ENCODE assay signal across 8 cellular contexts in genomic region chr12:49322708-49323523, GRCh38. TPM values are rescaled to one million over a fixed set of nuclear protein-coding genes. Genes with fewer than 3 reads are reported as not detected.
A peak's percentile ranks its signal among the peaks of the same experiment; 100 is the strongest.
DNase-seq lines count a peak whose midpoint lies in the region; ATAC-seq and TF ChIP-seq lines count a peak whose summit lies in the region.

Gene TROAP, plus strand, starts transcription at chr12:49323255. Its CDS starts 354 bp downstream, at chr12:49323609.

- peak within 1 kb of the TSS; percentile 79 to 92 (median 86) for H3K9ac ChIP-seq in BLaER1 treated with 17β-estradiol and CSF1 and Interleukin-3, amounts not matched to agents 10 nM and 100 nM
- peak within 1 kb of the TSS; percentile 54 to 74 for H3K9ac ChIP-seq in colonic mucosa (ENCODE audit: low read depth in 2 of 2, low read length in 2 of 2)

- no peaks in the 10 kb centered on the region for H3K27me3 ChIP-seq in BLaER1 treated with 17β-estradiol and CSF1 and Interleukin-3, amounts not matched to agents 10 nM and 100 nM
- no peaks in the 10 kb centered on the region for H3K27me3 ChIP-seq in colonic mucosa

- DNase-seq in NCI-H526 (lab: John Stamatoyannopoulos, UW) (peak; percentile 97 to 99), colonic mucosa (peak; percentile 98), left colon (peak; percentile 97 to 98)
- DNase-seq in activated CD4-positive, alpha-beta T cell treated with anti-CD3 and anti-CD28 coated beads for 4 hours = peak; percentile 95 to 96
- DNase-seq in stimulated activated CD4-positive, alpha-beta T cell treated with anti-CD3 and anti-CD28 coated beads, Interleukin-1b, Interleukin-23, amount 100 ng/mL, for 4 hours (ENCODE audit: low read depth in 2 of 2) = peak; percentile 89 to 94

- peak within 1 kb of the TSS; percentile 90 to 99 (median 96) for H3K4me2 ChIP-seq in BLaER1 treated with 17β-estradiol and CSF1 and Interleukin-3, amounts not matched to agents 10 nM and 100 nM

- ATAC-seq in GM19328 (IDR thresholded peaks at IDR 0.05; ENCODE audit: unreplicated experiment) = peak; percentile 98
- peak; percentile 92 for ATAC-seq in HG03469 (IDR thresholded peaks at IDR 0.05; ENCODE audit: unreplicated experiment)
- ATAC-seq in left colon = peak; percentile 99

- H3K4me1 ChIP-seq in BLaER1 treated with 17β-estradiol and CSF1 and Interleukin-3, amounts not matched to agents 10 nM and 100 nM = peaks cover 17 to 27% (median 22%) of the 10 kb centered on the region in 10 experiments
- H3K4me1 ChIP-seq in colonic mucosa = peaks cover 5% of the 10 kb centered on the region

- peak within 1 kb of the TSS; percentile 39 to 91 (median 81); a peak in 20 of 22 replicates for H3K27ac ChIP-seq in BLaER1 treated with 17β-estradiol and CSF1 and Interleukin-3, amounts not matched to agents 10 nM and 100 nM
- no peak within 1 kb of the TSS for H3K27ac ChIP-seq in colonic mucosa

- no peak for TF ChIP-seq CTCF in colonic mucosa (IDR thresholded peaks at IDR 0.05)

- peaks cover 0 to 41% (median 32%) of the 10 kb centered on the region in 11 experiments; a peak in 19 of 22 replicates for H3K36me3 ChIP-seq in BLaER1 treated with 17β-estradiol and CSF1 and Interleukin-3, amounts not matched to agents 10 nM and 100 nM
- no peaks in the 10 kb centered on the region for H3K36me3 ChIP-seq in colonic mucosa

- H3K4me3 ChIP-seq in BLaER1 treated with 17β-estradiol and CSF1 and Interleukin-3, amounts not matched to agents 10 nM and 100 nM = peak within 1 kb of the TSS; percentile 62 to 85 (median 76)
- H3K4me3 ChIP-seq in colonic mucosa = peak within 1 kb of the TSS; percentile 50

- peaks cover 0 to 10% (median 0%) of the 10 kb centered on the region in 11 experiments; a peak in 3 of 22 replicates for H4K20me1 ChIP-seq in BLaER1 treated with 17β-estradiol and CSF1 and Interleukin-3, amounts not matched to agents 10 nM and 100 nM

- H3K9me3 ChIP-seq in BLaER1 treated with 17β-estradiol and CSF1 and Interleukin-3, amounts not matched to agents 10 nM and 100 nM (replicated peaks in 1 of 11) = no peaks in the 10 kb centered on the region
- H3K9me3 ChIP-seq in colonic mucosa = no peaks in the 10 kb centered on the region

- intact Hi-C loops in colonic mucosa (cut with DNase I) (no loop called here), left colon (cut with DNase I, micrococcal nuclease) (no loop called here)

RNA-seq across cellular contexts. Expression of gene TROAP, which starts in this region (rescaled TPM):
- 10 to 100 TPM; 11.8 to 51.8 TPM for total RNA-seq in colonic mucosa
- 10 to 100 TPM in 1 of 2 donors, 1 to 10 TPM in 1; 4.9 to 12.4 TPM for total RNA-seq in left colon
